In the genomic region with DNA sequence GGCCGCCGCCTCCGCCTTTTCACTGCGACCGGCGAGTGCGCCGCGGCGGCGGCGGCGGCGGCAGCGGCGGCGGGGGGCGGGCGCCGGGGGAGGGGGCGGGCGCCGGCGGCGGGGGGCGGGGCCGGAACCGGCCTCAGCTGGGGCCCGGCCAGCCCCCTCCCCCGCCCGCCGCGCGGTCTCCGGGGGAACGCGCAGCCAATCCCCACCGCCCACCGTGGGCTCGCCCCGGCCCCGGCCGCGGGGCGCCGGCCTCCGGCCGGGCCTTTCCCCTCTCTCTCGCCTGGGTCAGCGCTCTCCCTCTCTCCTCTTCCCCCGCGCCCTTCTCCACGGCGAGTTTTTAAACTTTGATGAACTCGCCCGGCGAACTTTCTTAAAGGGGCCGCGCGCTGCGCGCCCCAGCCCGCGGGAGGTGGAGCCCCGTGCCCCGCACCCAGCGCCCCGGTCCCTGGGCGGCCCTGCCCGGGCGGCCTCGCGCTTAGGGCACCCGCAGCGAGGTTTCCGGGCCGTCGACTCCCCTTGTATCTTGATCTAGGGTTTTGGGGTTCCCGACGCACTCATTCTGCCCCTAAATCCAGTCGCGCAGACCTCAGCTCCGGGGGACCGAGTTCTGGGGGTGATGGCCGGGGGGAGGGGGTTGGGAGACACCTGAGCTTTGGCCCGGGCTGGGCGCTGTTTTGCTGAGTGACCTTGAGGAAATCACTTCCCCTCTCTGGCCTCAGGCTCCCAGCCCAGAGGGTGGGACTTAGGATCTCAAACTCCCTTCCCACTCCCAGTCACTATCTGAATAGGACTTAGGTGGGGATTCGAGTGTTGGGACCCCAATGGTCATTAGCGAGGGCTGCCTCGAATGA, we compare ENCODE assay signal across 8 cellular contexts. TPM values are rescaled to one million over a fixed set of nuclear protein-coding genes. Genes with fewer than 3 reads are reported as not detected.
DNase-seq lines count a peak whose midpoint lies in the region; ATAC-seq and TF ChIP-seq lines count a peak whose summit lies in the region.

A gene (minus strand): TSS at position 39 of the 851 bp plus-strand sequence. CDS start 270 bp downstream, outside the sequence.

- POLR2A ChIA-PET in Caco-2 (lab: Charles Lee): no interaction called here

- H3K9ac ChIP-seq in mucosa of stomach (ENCODE audit: low read length): peak within 1 kb of the TSS; percentile 55

- peaks cover 3% of the 10 kb centered on the region for H3K27me3 Mint-ChIP-seq in Caco-2 (ENCODE audit: insufficient read depth, unreplicated experiment)

- H3K9me3 Mint-ChIP-seq in Caco-2 (ENCODE audit: unreplicated experiment): no peaks in the 10 kb centered on the region

- H3K9me3 ChIP-seq in Caco-2: no peaks in the 10 kb centered on the region
- no peaks in the 10 kb centered on the region for H3K9me3 ChIP-seq in MG63
- H3K9me3 ChIP-seq in mucosa of stomach (ENCODE audit: control insufficient read depth, low read length): no peaks in the 10 kb centered on the region

- H3K4me3 ChIP-seq in Caco-2 (ENCODE audit: low read depth, low read length): peak within 1 kb of the TSS; percentile 56
- peak within 1 kb of the TSS; percentile 54 for H3K4me3 ChIP-seq in MG63
- H3K4me3 ChIP-seq in dorsolateral prefrontal cortex: peak within 1 kb of the TSS in 58 of 59 donors; percentile 2 to 69 (median 45)
- no peak within 1 kb of the TSS for H3K4me3 ChIP-seq in mucosa of stomach (ENCODE audit: low read length)

- H3K36me3 ChIP-seq in Caco-2 (ENCODE audit: control insufficient read depth, insufficient read depth, low read length): no peaks in the 10 kb centered on the region
- H3K36me3 ChIP-seq in MG63: no peaks in the 10 kb centered on the region
- no peaks in the 10 kb centered on the region for H3K36me3 ChIP-seq in mucosa of stomach (ENCODE audit: control insufficient read depth, insufficient read depth, low read length)

- peak within 1 kb of the TSS in 13 of 59 donors; percentile 8 to 61 (median 40) for H3K27ac ChIP-seq in dorsolateral prefrontal cortex

- CTCF ChIA-PET in Caco-2 (lab: Charles Lee): no interaction called here

- no peaks in the 10 kb centered on the region for H3K27me3 ChIP-seq in Caco-2 (replicated peaks; ENCODE audit: control insufficient read depth, insufficient read depth, low read length)
- no peaks in the 10 kb centered on the region for H3K27me3 ChIP-seq in MG63
- H3K27me3 ChIP-seq in dorsolateral prefrontal cortex: peaks cover 0 to 41% (median 10%) of the 10 kb centered on the region in 45 donors
- H3K27me3 ChIP-seq in mucosa of stomach (ENCODE audit: control insufficient read depth, insufficient read depth, low read length): peaks cover 45% of the 10 kb centered on the region

- no peak for ATAC-seq in HG02678 (IDR thresholded peaks at IDR 0.05; ENCODE audit: unreplicated experiment)
- no peak for ATAC-seq in HG03469 (IDR thresholded peaks at IDR 0.05; ENCODE audit: unreplicated experiment)

- no TSS peak for BruUV-seq in Caco-2 (replicated peaks; lab: Mats Ljungman, UMichigan)

- H3K4me3 Mint-ChIP-seq in Caco-2 (ENCODE audit: unreplicated experiment): peak within 1 kb of the TSS; percentile 81

- H3K4me1 Mint-ChIP-seq in Caco-2 (ENCODE audit: low read depth, unreplicated experiment): no peaks in the 10 kb centered on the region

- no peak for TF ChIP-seq CTCF in Caco-2 (IDR thresholded peaks at IDR 0.05; ENCODE audit: insufficient read depth in 1 of 2, low read depth in 1 of 2, low read length in 1 of 2, severe bottlenecking in 1 of 2, unreplicated experiment in 1 of 2)
- TF ChIP-seq CTCF in dorsolateral prefrontal cortex (IDR thresholded peaks at IDR 0.05 in 54 of 56, conservative IDR thresholded peaks at IDR 0.05 in 2 of 56; ENCODE audit: low read depth in 1 of 56, partially characterized antibody in 56 of 56): no peak

- intact Hi-C loops in Caco-2 (cut with micrococcal nuclease; ENCODE audit: unreplicated experiment): no loop called here
- intact Hi-C loops in dorsolateral prefrontal cortex (cut with DNase I): no loop called here

- no peak within 1 kb of the TSS for H3K27ac Mint-ChIP-seq in Caco-2 (ENCODE audit: unreplicated experiment)

- H3K4me1 ChIP-seq in Caco-2 (no peaks in the 10 kb centered on the region; the same call in 1 of the 2 replicates), mucosa of stomach (ENCODE audit: control insufficient read depth, insufficient read depth, low read length) (no peaks in the 10 kb centered on the region)

- no peaks in the 10 kb centered on the region for H3K36me3 Mint-ChIP-seq in Caco-2 (ENCODE audit: insufficient read depth, unreplicated experiment)

- DNase-seq in Caco-2: peak in 1 of 2 experiments; percentile 47
- peak; percentile 58 for DNase-seq in MG63
- no peak for DNase-seq in dorsolateral prefrontal cortex
- no peak for DNase-seq in NCI-H146 treated with DMSO at 0.1 percent for 48 hours (lab: John Stamatoyannopoulos, UW; ENCODE audit: unreplicated experiment)
- no peak for DNase-seq in NK-92 treated with Interleukin-12 subunit alpha and Interleukin-12 subunit beta, amount 100 ng/mL, for 24 hours (lab: John Stamatoyannopoulos, UW)

RNA-seq across cellular contexts. Expression of the gene that starts here (rescaled TPM):
- total RNA-seq in Caco-2 (2022): 8.7 and 9.3 TPM in 2 replicates
- not detected in 2 replicates for total RNA-seq in MG63 (2014; rRNA removed; shearing (Covaris generic); ENCODE audit: low replicate concordance)
- total RNA-seq in dorsolateral prefrontal cortex: 10 to 100 TPM in 3 of 120 experiments, 1 to 10 TPM in 117; 1.1 to 14.5 (median 3.5) TPM

Comparison
In these comparisons a context has a peak if more than half of its experiments do, and no peak if none do; other contexts are left out.
1. Peak in DNase-seq and H3K4me3 ChIP-seq in MG63; RNA of the gene not detected or under 1 TPM.